Comparison of ENCODE assay signal across 26 cellular contexts in the genomic region with DNA sequence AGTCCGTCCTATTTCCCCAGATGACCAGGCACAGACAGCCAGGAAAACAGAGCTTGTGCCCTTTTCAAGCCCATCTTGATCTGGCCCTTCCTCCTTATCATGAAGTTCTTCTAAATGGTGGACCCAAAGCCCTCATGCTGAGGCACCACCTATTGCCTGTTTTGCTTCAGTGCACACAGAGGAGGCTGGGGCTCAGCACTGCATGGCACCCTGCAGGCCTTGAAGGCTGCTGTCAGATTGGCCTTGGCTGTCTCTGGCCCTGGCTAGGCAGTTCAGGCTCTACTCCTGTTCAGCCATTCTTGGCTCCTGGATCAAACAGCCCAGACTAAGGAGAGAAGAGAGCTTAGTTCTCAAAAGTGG. TPM values are rescaled to one million over a fixed set of nuclear protein-coding genes. Genes with fewer than 3 reads are reported as not detected.
DNase-seq lines count a peak whose midpoint lies in the region; ATAC-seq, FAIRE-seq and TF ChIP-seq lines count a peak whose summit lies in the region.
"Had no signal": no experiment of that assay in that cellular context is flagged by ENCODE, and none has a peak within 500 bp of the region (broad histone marks: within the 10 kb centered on the region; RNA-seq: fewer than 3 reads in every experiment).

No MANE protein-coding gene starts in this region.

- POLR2A ChIA-PET in HepG2 (lab: Yijun Ruan, JAX): interaction anchor here (1.2 kb wide), 1 partner anchor 358 kb away, joined by 3 read pairs; no protein-coding TSS in a partner anchor

- 14% methylated on average over 1 of the region's 1 CpG for WGBS in HepG2 (ENCODE audit: low lambda C conversion rate)

- H3K4me1 ChIP-seq in HepG2 (ENCODE audit: insufficient read depth, low read length): no peaks in the 10 kb centered on the region
- H3K4me1 ChIP-seq: Caco-2 had no signal

- H3K27me3 ChIP-seq in HepG2 (ENCODE audit: control insufficient read depth in 1 of 2, insufficient read depth in 2 of 2, low read length in 2 of 2): peaks cover 1 to 16% of the 10 kb centered on the region in 2 experiments; a peak in 2 of 5 replicates

- H4K20me1 ChIP-seq in HepG2 (ENCODE audit: insufficient read depth, low read length): no peaks in the 10 kb centered on the region; the same call in 1 of the 2 replicates

- no peaks in the 10 kb centered on the region for H3K79me2 ChIP-seq in HepG2 (ENCODE audit: insufficient read depth, low read length)

- BruUV-seq in HepG2 (replicated peaks; lab: Mats Ljungman, UMichigan): no TSS peak

- no peak overlapping the region for H3K9ac ChIP-seq in HepG2 (ENCODE audit: insufficient read depth, low read depth, low read length)
- H3K9ac ChIP-seq: KMS-11 had no signal

- H3K36me3 ChIP-seq in HepG2 (replicated peaks in 1 of 2; ENCODE audit: control insufficient read depth in 1 of 2, insufficient read depth in 2 of 2, low read length in 2 of 2): no peaks in the 10 kb centered on the region

- no peak for TF ChIP-seq POLR2A in HepG2 (IDR thresholded peaks at IDR 0.05; ENCODE audit: insufficient read depth in 1 of 2, low read depth in 2 of 2, low read length in 2 of 2)

- H3K36me3 Mint-ChIP-seq in activated CD8-positive, alpha-beta memory T cell treated with anti-CD3 and anti-CD28 coated beads, Interleukin-2, amount 10 ng/mL, durations not matched to agents 7 days and 5 days: no peaks in the 10 kb centered on the region
- no peaks in the 10 kb centered on the region for H3K36me3 Mint-ChIP-seq in type B pancreatic cell

- no peak for TF ChIP-seq CTCF in HepG2 (CRISPR knock-in tag; IDR thresholded peaks at IDR 0.05)
- TF ChIP-seq CTCF in type B pancreatic cell (conservative IDR thresholded peaks at IDR 0.05): no peak

- ATAC-seq in activated CD8-positive, alpha-beta memory T cell treated with anti-CD3 and anti-CD28 coated beads, Interleukin-2, amount 10 ng/mL, durations not matched to agents 7 days and 5 days: no peak
- 0 out of 3 replicates have a peak, but pooled peaks have one; percentile 12 for ATAC-seq in HepG2
- ATAC-seq in GM21737 (IDR thresholded peaks at IDR 0.05; ENCODE audit: unreplicated experiment): no peak
- no peak for ATAC-seq in GM19351 (IDR thresholded peaks at IDR 0.05; ENCODE audit: unreplicated experiment)

- H3K4me3 ChIP-seq in HepG2 (replicated peaks in 1 of 3; ENCODE audit: insufficient read depth in 1 of 3, low read depth in 2 of 3, low read length in 3 of 3): no peak overlapping the region
- H3K4me3 ChIP-seq: PC-9 had no signal

- TF ChIP-seq RAD21 in HepG2 (CRISPR knock-in tag; IDR thresholded peaks at IDR 0.05): no peak

- no peak overlapping the region for H3K27ac Mint-ChIP-seq in activated CD8-positive, alpha-beta memory T cell treated with anti-CD3 and anti-CD28 coated beads, Interleukin-2, amount 10 ng/mL, durations not matched to agents 7 days and 5 days
- no peak overlapping the region for H3K27ac Mint-ChIP-seq in type B pancreatic cell
- H3K27ac Mint-ChIP-seq: CD4-positive, alpha-beta T cell had no signal

- no peak overlapping the region for H3K27ac ChIP-seq in HepG2 (ENCODE audit: extremely low read length, insufficient read depth, low read length)
- H3K27ac ChIP-seq: KMS-11, PC-9, RWPE1 had no signal

- no peak overlapping the region for H2AFZ ChIP-seq in HepG2 (ENCODE audit: low read length)
- H2AFZ ChIP-seq: PC-9 had no signal

- peaks cover 3% of the 10 kb centered on the region for H3K4me1 Mint-ChIP-seq in activated CD8-positive, alpha-beta memory T cell treated with anti-CD3 and anti-CD28 coated beads, Interleukin-2, amount 10 ng/mL, durations not matched to agents 7 days and 5 days
- peaks cover 5% of the 10 kb centered on the region for H3K4me1 Mint-ChIP-seq in type B pancreatic cell (ENCODE audit: unreplicated experiment)

- H3K4me2 ChIP-seq in HepG2 (ENCODE audit: low read depth, low read length): no peak overlapping the region
- H3K4me2 ChIP-seq: KMS-11, PC-9 had no signal

- TF ChIP-seq EP300 in HepG2 (IDR thresholded peaks at IDR 0.05; ENCODE audit: low read depth in 2 of 2, low read length in 2 of 2): no peak
- TF ChIP-seq EP300 in HepG2 (CRISPR knock-in tag; IDR thresholded peaks at IDR 0.05; ENCODE audit: borderline replicate concordance): no peak

- H3K9me3 ChIP-seq in HepG2 (ENCODE audit: low read length): no peaks in the 10 kb centered on the region
- H3K9me3 ChIP-seq: Caco-2 had no signal

- H3K9me3 Mint-ChIP-seq in activated CD8-positive, alpha-beta memory T cell treated with anti-CD3 and anti-CD28 coated beads, Interleukin-2, amount 10 ng/mL, durations not matched to agents 7 days and 5 days (ENCODE audit: low read depth): no peaks in the 10 kb centered on the region
- peaks cover 4% of the 10 kb centered on the region for H3K9me3 Mint-ChIP-seq in type B pancreatic cell

- in situ Hi-C loops in HepG2 (cut with HindIII; ENCODE audit: extremely low pct_ligation_motif_present, low pct_unique_long_range_greater_than_20kb): no loop called here

- CTCF ChIA-PET in activated CD8-positive, alpha-beta memory T cell treated with anti-CD3 and anti-CD28 coated beads, Interleukin-2, amount 10 ng/mL, durations not matched to agents 7 days and 5 days (lab: Charles Lee): no interaction called here
- CTCF ChIA-PET in HepG2 (lab: Yijun Ruan, JAX; ENCODE audit: low intra/inter-chr PET ratio, low total read pairs): no interaction called here

- no peak overlapping the region for H3K4me3 Mint-ChIP-seq in activated CD8-positive, alpha-beta memory T cell treated with anti-CD3 and anti-CD28 coated beads, Interleukin-2, amount 10 ng/mL, durations not matched to agents 7 days and 5 days
- no peak overlapping the region for H3K4me3 Mint-ChIP-seq in type B pancreatic cell
- H3K4me3 Mint-ChIP-seq: CD4-positive, alpha-beta T cell had no signal

- DNase-seq in activated CD8-positive, alpha-beta memory T cell treated with anti-CD3 and anti-CD28 coated beads for 24 hours: peak; percentile 33
- DNase-seq in activated CD8-positive, alpha-beta memory T cell treated with anti-CD3 and anti-CD28 coated beads, Interleukin-2, amount 50 U/mL, for 4 hours: no peak
- peak; percentile 36 for DNase-seq in activated CD8-positive, alpha-beta memory T cell treated with anti-CD3 and anti-CD28 coated beads, Interleukin-2, amount 10 ng/mL, durations not matched to agents 7 days and 5 days
- DNase-seq in HepG2 (ENCODE audit: low spot score): no peak
- peak; percentile 42 for DNase-seq in type B pancreatic cell (ENCODE audit: extremely low spot score, unreplicated experiment)
- no peak for DNase-seq in GM19239 (ENCODE audit: insufficient read length, low spot score)
- DNase-seq: DMS153, GDM1, GOT3, NCI-H1417 treated with DMSO at 0.1 percent for 48 hours, NCI-H2029, NCI-H345, NCI-H524 treated with DMSO at 0.1 percent for 48 hours, PC-9, SIG-M5 had no signal

- peaks cover 8% of the 10 kb centered on the region for H3K27me3 Mint-ChIP-seq in activated CD8-positive, alpha-beta memory T cell treated with anti-CD3 and anti-CD28 coated beads, Interleukin-2, amount 10 ng/mL, durations not matched to agents 7 days and 5 days
- peaks cover 34% of the 10 kb centered on the region for H3K27me3 Mint-ChIP-seq in type B pancreatic cell

- FAIRE-seq in HepG2 (lab: Jason Lieb, UNC) (no peak), GM19239 (lab: Jason Lieb, UNC) (no peak)

- intact Hi-C loops in HepG2 (cut with micrococcal nuclease; ENCODE audit: unreplicated experiment): no loop called here

RNA-seq across cellular contexts. Expression of gene OTOG, which starts 49.2 kb away (rescaled TPM):
- not detected for total RNA-seq in activated CD8-positive, alpha-beta memory T cell treated with anti-CD3 and anti-CD28 coated beads, Interleukin-2, amount 10 ng/mL, durations not matched to agents 7 days and 5 days
- total RNA-seq in HepG2 (2016; rRNA removed; fragmentation: Illumina TruSeq; extraction: Trizol) (not detected in 2 replicates), type B pancreatic cell (ENCODE audit: low replicate concordance) (0.21 and 1.5 TPM in 2 replicates)
- not detected in 2 replicates for total RNA-seq in HepG2 (2016; cell fraction: cytosol; rRNA removed; fragmentation: Illumina TruSeq; extraction: Trizol; ENCODE audit: low read depth)
- not detected in 2 replicates for total RNA-seq in HepG2 (2016; cell fraction: insoluble cytoplasmic fraction; rRNA removed; fragmentation: Illumina TruSeq; extraction: Trizol)
- total RNA-seq in HepG2 (2016; cell fraction: membrane; rRNA removed; fragmentation: Illumina TruSeq; extraction: Trizol): not detected in 2 replicates
- not detected in 2 replicates for total RNA-seq in HepG2 (2016; cell fraction: nucleus; rRNA removed; fragmentation: Illumina TruSeq; extraction: Trizol)
- not detected in 2 replicates for polyA plus RNA-seq in HepG2 (2011; rRNA removed)
- polyA plus RNA-seq in HepG2 (2011; cell fraction: cytosol; rRNA removed): not detected in 2 replicates
- polyA plus RNA-seq in HepG2 (2011; cell fraction: nucleus; rRNA removed): not detected in 2 replicates
- polyA plus RNA-seq in HepG2 (2012): not detected in 2 replicates
- not detected in 2 replicates for polyA plus RNA-seq in HepG2 (2016; cell fraction: cytosol; fragmentation: Illumina TruSeq; extraction: Trizol; ENCODE audit: low read depth)
- polyA plus RNA-seq in HepG2 (2016; cell fraction: insoluble cytoplasmic fraction; fragmentation: Illumina TruSeq; extraction: Trizol; ENCODE audit: low read depth): not detected in 2 replicates
- polyA plus RNA-seq in HepG2 (2016; cell fraction: membrane; fragmentation: Illumina TruSeq; extraction: Trizol; ENCODE audit: low read depth): not detected in 2 replicates
- polyA plus RNA-seq in HepG2 (2016; cell fraction: nucleus; fragmentation: Illumina TruSeq; extraction: Trizol; ENCODE audit: insufficient read depth, low read depth): not detected in 2 replicates
- polyA minus RNA-seq in HepG2 (2011; rRNA and poly(A)+ RNA removed; ENCODE audit: low replicate concordance): 0.84 TPM in 1 of 2 replicates, not detected in the other
- not detected in 2 replicates for polyA minus RNA-seq in HepG2 (2011; cell fraction: cytosol; rRNA and poly(A)+ RNA removed)
- polyA minus RNA-seq in HepG2 (2011; cell fraction: nucleus; rRNA and poly(A)+ RNA removed): not detected in 2 replicates
- total RNA-seq: A172; CD4-positive, alpha-beta T cell; Daoy; HT-29; M059J; PC-9 had no signal
- polyA plus RNA-seq: BJ had no signal

RNA-seq across cellular contexts. Expression of gene USH1C, which starts 52.1 kb away (rescaled TPM):
- total RNA-seq in activated CD8-positive, alpha-beta memory T cell treated with anti-CD3 and anti-CD28 coated beads, Interleukin-2, amount 10 ng/mL, durations not matched to agents 7 days and 5 days: not detected
- not detected in 2 replicates for total RNA-seq in HepG2 (2016; rRNA removed; fragmentation: Illumina TruSeq; extraction: Trizol)
- not detected in 2 replicates for total RNA-seq in HepG2 (2016; cell fraction: cytosol; rRNA removed; fragmentation: Illumina TruSeq; extraction: Trizol; ENCODE audit: low read depth)
- total RNA-seq in HepG2 (2016; cell fraction: insoluble cytoplasmic fraction; rRNA removed; fragmentation: Illumina TruSeq; extraction: Trizol): not detected in 2 replicates
- not detected in 2 replicates for total RNA-seq in HepG2 (2016; cell fraction: membrane; rRNA removed; fragmentation: Illumina TruSeq; extraction: Trizol)
- not detected in 2 replicates for total RNA-seq in HepG2 (2016; cell fraction: nucleus; rRNA removed; fragmentation: Illumina TruSeq; extraction: Trizol)
- polyA plus RNA-seq in HepG2 (2011; rRNA removed): not detected in 2 replicates
- 0.07 TPM in 1 of 2 replicates, not detected in the other for polyA plus RNA-seq in HepG2 (2011; cell fraction: cytosol; rRNA removed)
- polyA plus RNA-seq in HepG2 (2011; cell fraction: nucleus; rRNA removed): 0.14 TPM in 1 of 2 replicates, not detected in the other
- polyA plus RNA-seq in HepG2 (2012): not detected in 2 replicates
- polyA plus RNA-seq in HepG2 (2016; cell fraction: cytosol; fragmentation: Illumina TruSeq; extraction: Trizol; ENCODE audit: low read depth): not detected in 2 replicates
- not detected in 2 replicates for polyA plus RNA-seq in HepG2 (2016; cell fraction: insoluble cytoplasmic fraction; fragmentation: Illumina TruSeq; extraction: Trizol; ENCODE audit: low read depth)
- polyA plus RNA-seq in HepG2 (2016; cell fraction: membrane; fragmentation: Illumina TruSeq; extraction: Trizol; ENCODE audit: low read depth): not detected in 2 replicates
- not detected in 2 replicates for polyA plus RNA-seq in HepG2 (2016; cell fraction: nucleus; fragmentation: Illumina TruSeq; extraction: Trizol; ENCODE audit: insufficient read depth, low read depth)
- 32.5 TPM in 1 of 2 replicates, not detected in the other for polyA minus RNA-seq in HepG2 (2011; rRNA and poly(A)+ RNA removed; ENCODE audit: low replicate concordance)
- polyA minus RNA-seq in HepG2 (2011; cell fraction: cytosol; rRNA and poly(A)+ RNA removed): not detected in 2 replicates
- polyA minus RNA-seq in HepG2 (2011; cell fraction: nucleus; rRNA and poly(A)+ RNA removed): not detected in 2 replicates
- total RNA-seq in type B pancreatic cell (ENCODE audit: low replicate concordance): 21.8 and 30.0 TPM in 2 replicates
- total RNA-seq: A172; CD4-positive, alpha-beta T cell; Daoy; M059J; PC-9 had no signal
- polyA plus RNA-seq: BJ had no signal

Comparison
In these comparisons a context has a peak if more than half of its experiments do, and no peak if none do; other contexts are left out.
1. DNase-seq: peak in activated CD8-positive, alpha-beta memory T cell treated with anti-CD3 and anti-CD28 coated beads for 24 hours (single experiment), activated CD8-positive, alpha-beta memory T cell treated with anti-CD3 and anti-CD28 coated beads, Interleukin-2, amount 10 ng/mL, durations not matched to agents 7 days and 5 days (single experiment) and type B pancreatic cell (single experiment); none in activated CD8-positive, alpha-beta memory T cell treated with anti-CD3 and anti-CD28 coated beads, Interleukin-2, amount 50 U/mL, for 4 hours (single experiment), HepG2 (single experiment) and GM19239 (single experiment).
2. RNA of gene USH1C, which starts 52.1 kb away (total RNA-seq): 21.8 to 30.0 TPM in type B pancreatic cell; not detected in activated CD8-positive, alpha-beta memory T cell treated with anti-CD3 and anti-CD28 coated beads, Interleukin-2, amount 10 ng/mL, durations not matched to agents 7 days and 5 days and not detected in HepG2; every median in the first group is over 10 times any median in the second.